In the genomic region with DNA sequence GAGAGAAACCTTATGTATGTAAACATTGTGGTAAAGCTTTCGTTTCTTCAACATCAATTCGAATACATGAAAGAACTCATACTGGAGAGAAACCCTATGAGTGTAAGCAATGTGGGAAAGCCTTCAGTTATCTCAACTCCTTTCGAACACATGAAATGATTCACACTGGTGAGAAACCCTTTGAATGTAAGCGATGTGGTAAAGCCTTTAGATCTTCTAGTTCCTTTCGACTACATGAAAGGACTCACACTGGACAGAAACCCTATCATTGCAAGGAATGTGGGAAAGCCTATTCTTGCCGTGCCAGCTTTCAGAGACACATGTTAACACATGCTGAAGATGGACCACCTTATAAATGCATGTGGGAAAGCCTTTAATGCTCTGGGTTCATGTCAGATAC, we compare ENCODE assay signal across 17 cellular contexts.
"Had no signal": no experiment of that assay in that cellular context is flagged by ENCODE, and none has a peak within 500 bp of the region (broad histone marks: within the 10 kb centered on the region; RNA-seq: fewer than 3 reads in every experiment).

No MANE protein-coding gene starts in this region.

- H3K4me3 ChIP-seq: neural progenitor cell, pancreas, skin epidermis, tibial nerve, vagina had no signal

- ATAC-seq: activated CD4-positive, CD25-positive, alpha-beta regulatory T cell treated with anti-CD3 and anti-CD28 coated beads, Interleukin-2, amount 50 U/mL, for 24 hours; activated naive CD4-positive, alpha-beta T cell treated with anti-CD3 and anti-CD28 coated beads, Interleukin-2, amount 50 U/mL, for 72 hours; foreskin keratinocyte; left lobe of liver; pancreas had no signal

- H3K27ac ChIP-seq: esophagus squamous epithelium, foreskin keratinocyte, neural progenitor cell, pancreas, skin epidermis, tibial nerve, vagina had no signal

- H3K4me1 ChIP-seq: esophagus squamous epithelium, foreskin keratinocyte, neural progenitor cell, pancreas, tibial nerve, vagina had no signal

- H3K27me3 ChIP-seq: esophagus squamous epithelium, foreskin keratinocyte, neural progenitor cell, pancreas, tibial nerve, vagina had no signal

- H3K9ac ChIP-seq: neural progenitor cell had no signal

- DNase-seq: activated effector memory CD4-positive, alpha-beta T cell treated with Interleukin-2 at 50 U/mL for 16 hours; activated T-cell treated with anti-CD3 and anti-CD28 coated beads, Interleukin-2, amount 50 U/mL, for 1 hour; anterior cingulate cortex; cerebellar nuclear complex; esophagus squamous epithelium; foreskin keratinocyte; head of caudate nucleus; islet precursor cell; pancreas; retina had no signal
